In genomic region chr9:89477811-89478583, GRCh38 we compare ENCODE assay signal across 8 cellular contexts. TPM values are rescaled to one million over a fixed set of nuclear protein-coding genes. Genes with fewer than 3 reads are reported as not detected.
DNase-seq lines count a peak whose midpoint lies in the region; ATAC-seq and TF ChIP-seq lines count a peak whose summit lies in the region.

No MANE protein-coding gene starts in this region.

- H3K9me3 ChIP-seq in right atrium auricular region = no peaks in the 10 kb centered on the region

- H3K36me3 ChIP-seq in right atrium auricular region = no peaks in the 10 kb centered on the region

- no peaks in the 10 kb centered on the region for H3K27me3 ChIP-seq in right atrium auricular region

- peak; percentile 57 for ATAC-seq in Right ventricle myocardium inferior
- ATAC-seq in left cardiac atrium = peak; percentile 68 to 79
- no peak for ATAC-seq in HG03521 (IDR thresholded peaks at IDR 0.05; ENCODE audit: unreplicated experiment)

- intact Hi-C loops in Right ventricle myocardium inferior (cut with DNase I) = no loop called here
- intact Hi-C loops in left cardiac atrium (cut with DNase I) = no loop called here

- no peak for DNase-seq in Right ventricle myocardium inferior (ENCODE audit: missing footprints)
- no peak for DNase-seq in right atrium auricular region (ENCODE audit: low spot score)
- DNase-seq in activated T-cell treated with anti-CD3 and anti-CD28 coated beads for 24 hours (ENCODE audit: low read depth) = peak; percentile 66
- peak; percentile 72 for DNase-seq in left cardiac atrium
- DNase-seq in stimulated activated CD8-positive, alpha-beta memory T cell treated with anti-CD3 and anti-CD28 coated beads, Interleukin-7, amount 100 ng/mL, for 4 hours (ENCODE audit: low read depth in 2 of 2) = peak; percentile 60 to 62
- DNase-seq in NCI-H187 treated with DMSO at 0.1 percent for 48 hours (lab: John Stamatoyannopoulos, UW) = no peak
- DNase-seq in NCI-H1092 (lab: John Stamatoyannopoulos, UW) = no peak

- H3K4me1 ChIP-seq in right atrium auricular region = peaks cover 0 to 27% of the 10 kb centered on the region in 2 donors

- no peak for TF ChIP-seq CTCF in right atrium auricular region (IDR thresholded peaks at IDR 0.05)

- H3K4me3 ChIP-seq in right atrium auricular region = no peak overlapping the region

- no peak overlapping the region for H3K27ac ChIP-seq in right atrium auricular region

RNA-seq across cellular contexts. Expression of gene SEMA4D, which starts 19.9 kb away (rescaled TPM):
- total RNA-seq in Right ventricle myocardium inferior = 24.1 TPM
- total RNA-seq in right atrium auricular region = 10 to 100 TPM; 14.6 to 22.1 TPM
- total RNA-seq in left cardiac atrium = 10 to 100 TPM; 17.5 to 22.4 TPM

Comparison
In these comparisons a context has a peak if more than half of its experiments do, and no peak if none do; other contexts are left out.
1. DNase-seq: peak in activated T-cell treated with anti-CD3 and anti-CD28 coated beads for 24 hours (single experiment), left cardiac atrium (single experiment) and stimulated activated CD8-positive, alpha-beta memory T cell treated with anti-CD3 and anti-CD28 coated beads, Interleukin-7, amount 100 ng/mL, for 4 hours (2 of 2); none in Right ventricle myocardium inferior (single experiment), right atrium auricular region (single experiment), NCI-H187 treated with DMSO at 0.1 percent for 48 hours (single experiment) and NCI-H1092 (single experiment).